20 cellular contexts compared by ENCODE assay signal in the genomic region with DNA sequence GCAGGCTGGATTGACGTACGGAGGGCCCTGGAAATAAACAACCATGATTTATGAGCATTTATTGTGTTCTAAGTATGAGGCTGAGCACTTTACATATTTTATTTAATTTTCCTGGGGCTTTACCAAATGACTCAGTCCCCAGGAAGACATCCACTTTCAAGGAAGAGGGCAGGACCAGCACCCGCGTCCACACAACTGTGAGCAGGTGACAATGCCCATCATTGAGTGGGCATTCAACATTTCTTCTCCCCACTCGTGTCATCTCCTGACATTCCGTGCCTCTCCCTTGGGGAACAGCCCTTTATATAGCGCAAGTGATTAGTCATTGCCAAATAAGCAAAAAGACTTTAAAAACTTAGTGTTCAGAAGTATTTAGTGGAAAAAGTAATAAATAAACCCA. TPM values are rescaled to one million over a fixed set of nuclear protein-coding genes. Genes with fewer than 3 reads are reported as not detected.
"Had no signal": no experiment of that assay in that cellular context is flagged by ENCODE, and none has a peak within 500 bp of the region (broad histone marks: within the 10 kb centered on the region; RNA-seq: fewer than 3 reads in every experiment).

No MANE protein-coding gene starts in this region.

- H3K4me1 Mint-ChIP-seq: naive B cell, neural crest cell had no signal

- H3K4me3 Mint-ChIP-seq: activated T-helper 1 cell treated with anti-CD3 and anti-CD28 coated beads, Interleukin-12 subunit alpha, Interleukin-12 subunit beta, Interleukin-2, Interleukin-4 antibody, amounts not matched to agents 30 ng/mL and 10 ng/mL and 1 ng/mL, durations not matched to agents 14 hours and 24 hours and 36 hours; naive B cell; neural crest cell had no signal

- H3K4me3 ChIP-seq: gastroesophageal sphincter, heart left ventricle, left lung, skin epidermis, stomach had no signal

- H3K27me3 ChIP-seq: gastroesophageal sphincter, heart left ventricle, left lung, stomach had no signal

- H3K27ac ChIP-seq: gastroesophageal sphincter, left lung, stomach had no signal

- H3K36me3 ChIP-seq: gastroesophageal sphincter, heart left ventricle, left lung, stomach had no signal

- H3K9me3 Mint-ChIP-seq: activated T-helper 1 cell treated with anti-CD3 and anti-CD28 coated beads, Interleukin-12 subunit alpha, Interleukin-12 subunit beta, Interleukin-2, Interleukin-4 antibody, amounts not matched to agents 30 ng/mL and 10 ng/mL and 1 ng/mL, durations not matched to agents 14 hours and 24 hours and 36 hours; neural crest cell had no signal

- DNase-seq: activated CD4-positive, alpha-beta T cell treated with anti-CD3 and anti-CD28 coated beads, Interleukin-2, amount 50 U/mL, for 48 hours; activated gamma-delta T cell treated with Interleukin-2 at 50 U/mL for 16 hours; left lung; naive B cell; stimulated activated CD4-positive, alpha-beta T cell treated with anti-CD3 and anti-CD28 coated beads, Interleukin-15, amount 100 ng/mL, for 24 hours; stimulated activated CD4-positive, alpha-beta T cell treated with anti-CD3 and anti-CD28 coated beads, Interleukin-2, amount 100 ng/mL, for 48 hours; stomach had no signal

- ATAC-seq: activated naive CD4-positive, alpha-beta T cell treated with anti-CD3 and anti-CD28 coated beads, Interleukin-2, amount 50 U/mL, for 72 hours; gastroesophageal sphincter; left lung had no signal

- H3K4me1 ChIP-seq: gastroesophageal sphincter, left lung, stomach had no signal

- H3K9me3 ChIP-seq: gastroesophageal sphincter, heart left ventricle, left lung, stomach had no signal

- H3K36me3 Mint-ChIP-seq: naive B cell had no signal

RNA-seq across cellular contexts. Expression of gene KCNE2, which starts 57.6 kb away (rescaled TPM):
- total RNA-seq: activated T-helper 1 cell treated with anti-CD3 and anti-CD28 coated beads, Interleukin-12 subunit alpha, Interleukin-12 subunit beta, Interleukin-2, Interleukin-4 antibody, amounts not matched to agents 30 ng/mL and 10 ng/mL and 1 ng/mL, durations not matched to agents 14 hours and 24 hours and 36 hours; epithelial cell of proximal tubule; heart left ventricle; kidney epithelial cell; left lung; mononuclear cell; omental fat pad; posterior vena cava; T-helper 2 cell treated with Interferon-gamma antibody and Interleukin-4, amounts not matched to agents 100 ng/mL and 5 ng/mL, for 36 hours; urinary bladder had no signal
